In the genomic region with DNA sequence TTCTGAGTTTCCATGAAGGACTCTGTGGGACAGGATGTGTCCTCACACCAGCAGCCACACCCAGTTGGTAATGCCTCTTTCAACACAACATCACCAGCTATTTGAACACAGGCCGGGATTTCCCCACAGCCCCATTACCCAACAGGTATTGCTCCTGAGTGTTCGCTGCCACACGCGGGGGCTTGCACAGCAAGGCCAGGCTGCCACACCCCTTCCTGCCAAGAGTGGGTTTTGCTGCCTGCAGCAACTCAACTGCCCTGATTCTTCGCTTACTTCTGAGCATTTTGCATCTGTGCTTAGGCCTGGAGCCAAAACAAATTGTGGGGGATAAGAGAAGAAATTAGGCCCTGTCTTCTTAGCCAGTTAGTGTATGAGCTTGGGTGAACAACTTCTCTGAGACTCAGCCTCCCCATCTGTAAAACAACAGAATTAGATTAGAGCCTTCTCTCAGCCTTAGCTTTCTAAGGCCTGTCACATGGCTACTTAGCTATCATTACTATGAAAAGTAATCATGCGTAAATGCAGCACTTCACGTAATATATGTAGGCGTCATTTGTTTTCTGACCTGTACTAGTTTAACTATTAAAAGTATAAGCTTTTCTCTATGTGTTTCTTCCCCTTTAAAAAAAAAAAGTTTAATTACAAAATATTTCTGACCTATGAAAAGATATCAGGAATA, we compare ENCODE assay signal across 9 cellular contexts. TPM values are rescaled to one million over a fixed set of nuclear protein-coding genes. Genes with fewer than 3 reads are reported as not detected.
DNase-seq lines count a peak whose midpoint lies in the region; ATAC-seq, FAIRE-seq and TF ChIP-seq lines count a peak whose summit lies in the region.
"Had no signal": no experiment of that assay in that cellular context is flagged by ENCODE, and none has a peak within 500 bp of the region (broad histone marks: within the 10 kb centered on the region; RNA-seq: fewer than 3 reads in every experiment).

No MANE protein-coding gene starts in this region.

- TF ChIP-seq CTCF in A549 (IDR thresholded peaks at IDR 0.05) = no peak
- no peak for TF ChIP-seq CTCF in OCI-LY3 (IDR thresholded peaks at IDR 0.05; ENCODE audit: low read depth, low read length)
- no peak for TF ChIP-seq CTCF in lower leg skin (IDR thresholded peaks at IDR 0.05)

- ATAC-seq in A549 = no peak
- ATAC-seq in GM21723 (IDR thresholded peaks at IDR 0.05; ENCODE audit: unreplicated experiment) = no peak
- ATAC-seq in HG03442 (IDR thresholded peaks at IDR 0.05; ENCODE audit: unreplicated experiment) = no peak

- no peak overlapping the region for H3K9ac ChIP-seq in OCI-LY3 (ENCODE audit: low read length)

- TF ChIP-seq POLR2A in A549 (IDR thresholded peaks at IDR 0.05; ENCODE audit: low read length) (no peak), lower leg skin (IDR thresholded peaks at IDR 0.05) (no peak)

- H3K27me3 Mint-ChIP-seq in activated naive CD4-positive, alpha-beta T cell treated with anti-CD3 and anti-CD28 coated beads for 36 hours (ENCODE audit: low read depth) = no peaks in the 10 kb centered on the region

- POLR2A ChIA-PET in A549 (lab: Yijun Ruan, JAX) = interaction anchor here (0.7 to 1.7 kb wide), 2 partner anchors 130 to 728 kb away, joined by 3 to 15 read pairs; partner anchors contain the start of genes POLR3B and TMEM263

- in situ Hi-C loops in HAP-1 (cut with MboI; ENCODE audit: low sequenced_read_pairs) = loop anchor here (5.0 to 10.0 kb wide), 2 partner anchors 55 to 803 kb away; no protein-coding TSS in a partner anchor

- H3K4me1 ChIP-seq in A549 (peaks cover 11% of the 10 kb centered on the region), OCI-LY3 (ENCODE audit: low read length) (peaks cover 7% of the 10 kb centered on the region; the same call in 1 of the 2 replicates), HAP-1 (peaks cover 5% of the 10 kb centered on the region)

- H3K79me2 ChIP-seq in OCI-LY3 (ENCODE audit: low read length) = no peaks in the 10 kb centered on the region

- H3K4me3 Mint-ChIP-seq in activated naive CD4-positive, alpha-beta T cell treated with anti-CD3 and anti-CD28 coated beads for 36 hours = no peak overlapping the region
- H3K4me3 Mint-ChIP-seq: nephron progenitor cell had no signal

- no peak for FAIRE-seq in A549 (lab: Jason Lieb, UNC)
- FAIRE-seq in frontal cortex (lab: Jason Lieb, UNC) = no peak

- DNase-seq in A549 (ENCODE audit: low read depth in 1 of 2, low spot score in 1 of 2) (peak in 1 of 2 experiments; percentile 48), lower leg skin (ENCODE audit: low spot score in 2 of 2) (peak; percentile 83 to 92), frontal cortex (ENCODE audit: low spot score in 2 of 2) (no peak), HAP-1 (ENCODE audit: low spot score in 2 of 2) (no peak)
- peak; percentile 72 for DNase-seq in activated naive CD4-positive, alpha-beta T cell treated with anti-CD3 and anti-CD28 coated beads for 36 hours
- DNase-seq: nephron progenitor cell had no signal

- H3K27ac ChIP-seq in A549 (peak overlapping the region in 1 of 2 experiments; percentile 21; a peak in 2 of 6 replicates), OCI-LY3 (ENCODE audit: low read length) (no peak overlapping the region)

- peak overlapping the region; percentile 41; the same call in 2 of the 3 replicates for H3K4me2 ChIP-seq in A549
- peak overlapping the region; percentile 12 for H3K4me2 ChIP-seq in OCI-LY3 (ENCODE audit: low read length)

- H3K9me3 ChIP-seq in A549 (no peaks in the 10 kb centered on the region), OCI-LY3 (ENCODE audit: insufficient read depth, low read length) (no peaks in the 10 kb centered on the region), HAP-1 (no peaks in the 10 kb centered on the region)

- 66% methylated on average over 8 of the region's 8 CpGs for WGBS in A549 (ENCODE audit: missing lambda C conversion rate)
- WGBS in lower leg skin, 2 donors = 43 to 51% methylated on average over 8 of the region's 8 CpGs

- peak overlapping the region; percentile 51 for H3K27ac Mint-ChIP-seq in activated naive CD4-positive, alpha-beta T cell treated with anti-CD3 and anti-CD28 coated beads for 36 hours
- H3K27ac Mint-ChIP-seq: nephron progenitor cell had no signal

- no peaks in the 10 kb centered on the region for H3K36me3 Mint-ChIP-seq in activated naive CD4-positive, alpha-beta T cell treated with anti-CD3 and anti-CD28 coated beads for 36 hours (ENCODE audit: low read depth)

- H3K36me3 ChIP-seq in OCI-LY3 (replicated peaks; ENCODE audit: low read depth, low read length) = no peaks in the 10 kb centered on the region
- H3K36me3 ChIP-seq in HAP-1 (replicated peaks) = no peaks in the 10 kb centered on the region

- intact Hi-C loops in activated naive CD4-positive, alpha-beta T cell treated with anti-CD3 and anti-CD28 coated beads for 36 hours (cut with micrococcal nuclease) = loop anchor here (1.0 to 2.0 kb wide), 7 partner anchors 21 to 693 kb away; partner anchors contain the start of genes CKAP4, POLR3B and TCP11L2
- intact Hi-C loops in lower leg skin (cut with DNase I; ENCODE audit: low total_unique reads) = loop anchor here (5.0 to 10.0 kb wide), 2 partner anchors 57 to 615 kb away; no protein-coding TSS in a partner anchor

- H3K27me3 ChIP-seq in OCI-LY3 (ENCODE audit: low read depth, low read length) = peaks cover 33% of the 10 kb centered on the region
- no peaks in the 10 kb centered on the region for H3K27me3 ChIP-seq in HAP-1 (ENCODE audit: low read depth)

- H3K9me3 Mint-ChIP-seq in activated naive CD4-positive, alpha-beta T cell treated with anti-CD3 and anti-CD28 coated beads for 36 hours = no peaks in the 10 kb centered on the region
- H3K9me3 Mint-ChIP-seq: nephron progenitor cell had no signal

- TF ChIP-seq RAD21 in A549 (conservative IDR thresholded peaks at IDR 0.05 in 1 of 2, IDR thresholded peaks at IDR 0.05 in 1 of 2) = no peak

- CTCF ChIA-PET in A549 (lab: Yijun Ruan, JAX) = interaction anchor here (0.6 to 7.0 kb wide), 40 partner anchors 9 to 959 kb away, joined by 3 to 43 read pairs (median 5); partner anchors contain the start of genes POLR3B and TCP11L2
- CTCF ChIA-PET in activated naive CD4-positive, alpha-beta T cell treated with anti-CD3 and anti-CD28 coated beads for 36 hours (lab: Charles Lee) = interaction anchor here (0.6 to 9.8 kb wide), 14 partner anchors 15 to 807 kb away, joined by 3 to 192 read pairs (median 6); partner anchors contain the start of gene POLR3B

- no peak for TF ChIP-seq EP300 in A549 (IDR thresholded peaks at IDR 0.05)

- H3K4me1 Mint-ChIP-seq in activated naive CD4-positive, alpha-beta T cell treated with anti-CD3 and anti-CD28 coated beads for 36 hours (ENCODE audit: low read depth) = peaks cover 14% of the 10 kb centered on the region

- no peaks in the 10 kb centered on the region for H4K20me1 ChIP-seq in OCI-LY3 (ENCODE audit: insufficient read depth, low read length)

- H2AFZ ChIP-seq in OCI-LY3 (ENCODE audit: low read depth, low read length) = no peak overlapping the region; the same call in 1 of the 2 replicates

- H3K4me3 ChIP-seq in A549 (no peak overlapping the region), OCI-LY3 (ENCODE audit: low read length) (no peak overlapping the region), lower leg skin (ENCODE audit: low read depth, poor library complexity, severe bottlenecking) (no peak overlapping the region), HAP-1 (no peak overlapping the region)

TF ChIP-seq in A549, 52 proteins besides CTCF, POLR2A, EP300 and RAD21 (continues in another document):
- TF ChIP-seq, protein P1, sequence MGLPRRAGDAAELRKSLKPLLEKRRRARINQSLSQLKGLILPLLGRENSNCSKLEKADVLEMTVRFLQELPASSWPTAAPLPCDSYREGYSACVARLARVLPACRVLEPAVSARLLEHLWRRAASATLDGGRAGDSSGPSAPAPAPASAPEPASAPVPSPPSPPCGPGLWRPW (IDR thresholded peaks at IDR 0.05) = no peak
- no peak for TF ChIP-seq RFX5 (IDR thresholded peaks at IDR 0.05)
- TF ChIP-seq FOSL2 (IDR thresholded peaks at IDR 0.05) = no peak
- TF ChIP-seq FOSL2 (CRISPR knock-in tag; IDR thresholded peaks at IDR 0.05) = no peak
- TF ChIP-seq ZFP36 (IDR thresholded peaks at IDR 0.05; ENCODE audit: borderline replicate concordance, partially characterized antibody) = no peak
- no peak for TF ChIP-seq BCL3 (IDR thresholded peaks at IDR 0.05)
- TF ChIP-seq TP53 (CRISPR knock-in tag; IDR thresholded peaks at IDR 0.05) = no peak
- TF ChIP-seq HDAC2 (IDR thresholded peaks at IDR 0.05) = no peak
- no peak for TF ChIP-seq HOXB13 (CRISPR knock-in tag; IDR thresholded peaks at IDR 0.05; ENCODE audit: low read depth)
- no peak for TF ChIP-seq ZSCAN20 (CRISPR knock-in tag; IDR thresholded peaks at IDR 0.05)
- TF ChIP-seq MAFK (IDR thresholded peaks at IDR 0.05; ENCODE audit: partially characterized antibody) = no peak
- TF ChIP-seq PHF8 (IDR thresholded peaks at IDR 0.05; ENCODE audit: borderline replicate concordance, low read depth) = no peak

RNA-seq across cellular contexts. Expression of gene CKAP4, which starts 20.0 kb away (rescaled TPM):
- polyA plus RNA-seq in A549 (2011; rRNA removed) (96.5 and 108 TPM in 2 replicates), A549 (2017; fragmentation: RNase III; extraction: RNeasy Plus Mini Kit Qiagen cat#74134 plus additional on column Dnase treatment) (62.6 to 71.7 TPM (median 70.4 TPM) in 3 replicates)
- 39.5 and 50.8 TPM in 2 replicates for polyA plus RNA-seq in A549 (2012; cell fraction: cytosol; rRNA removed)
- polyA plus RNA-seq in A549 (2012; cell fraction: nucleus; rRNA removed) = 59.8 and 68.1 TPM in 2 replicates
- 36.8 and 40.3 TPM in 2 replicates for polyA minus RNA-seq in A549 (2011; rRNA and poly(A)+ RNA removed)
- 10 to 100 TPM; 19.0 to 19.1 TPM for total RNA-seq in activated naive CD4-positive, alpha-beta T cell treated with anti-CD3 and anti-CD28 coated beads for 36 hours
- total RNA-seq in lower leg skin (10 to 100 TPM; 57.2 to 80.3 (median 73.6) TPM), frontal cortex (24.1 TPM)

Comparison
In these comparisons a context has a peak if more than half of its experiments do, and no peak if none do; other contexts are left out.
1. DNase-seq: peak in activated naive CD4-positive, alpha-beta T cell treated with anti-CD3 and anti-CD28 coated beads for 36 hours (single experiment) and lower leg skin (2 of 2); none in frontal cortex (0 of 2) and HAP-1 (0 of 2).